ENCODE assay signal across 22 cellular contexts in the genomic region with DNA sequence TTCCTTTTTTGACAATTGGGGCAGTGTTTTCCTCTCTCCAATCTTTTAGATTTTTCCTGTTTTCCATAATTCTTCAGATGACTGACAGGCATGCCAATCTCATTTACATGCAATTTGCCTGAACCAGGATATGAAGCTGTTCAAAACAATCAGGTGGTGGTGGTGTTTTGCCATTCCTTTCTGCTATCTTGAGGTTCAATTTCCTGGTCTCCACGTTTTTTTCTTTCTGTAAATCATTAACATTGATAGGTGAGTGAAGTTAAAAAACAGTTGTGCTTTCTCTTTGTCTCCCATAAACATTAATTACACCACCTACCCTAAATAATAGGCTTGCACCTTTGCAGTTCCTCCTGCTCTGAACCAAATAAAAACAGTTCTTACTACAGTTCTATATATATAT. TPM values are rescaled to one million over a fixed set of nuclear protein-coding genes. Genes with fewer than 3 reads are reported as not detected.
DNase-seq lines count a peak whose midpoint lies in the region; ATAC-seq, FAIRE-seq and TF ChIP-seq lines count a peak whose summit lies in the region.
"Had no signal": no experiment of that assay in that cellular context is flagged by ENCODE, and none has a peak within 500 bp of the region (broad histone marks: within the 10 kb centered on the region; RNA-seq: fewer than 3 reads in every experiment).

No MANE protein-coding gene starts in this region.

- peaks cover 22% of the 10 kb centered on the region for H3K4me1 ChIP-seq in mucosa of descending colon (ENCODE audit: low read depth)

- no peak overlapping the region for H3K4me3 ChIP-seq in mucosa of descending colon
- H3K4me3 ChIP-seq: HAP-1 had no signal

- H3K9me3 ChIP-seq in mucosa of descending colon: no peaks in the 10 kb centered on the region
- H3K9me3 ChIP-seq: BE2C had no signal

- TF ChIP-seq CTCF in mucosa of descending colon (IDR thresholded peaks at IDR 0.05): no peak

- intact Hi-C loops in mucosa of descending colon (cut with DNase I, micrococcal nuclease): no loop called here

- peak; percentile 57 for ATAC-seq in mucosa of descending colon

- no peaks in the 10 kb centered on the region for H3K36me3 ChIP-seq in mucosa of descending colon (ENCODE audit: low read depth)
- H3K36me3 ChIP-seq: BE2C, HAP-1 had no signal

- peak; percentile 70 for FAIRE-seq in islet of Langerhans (lab: Jason Lieb, UNC)
- FAIRE-seq: G401.6, GM18507, HTR-8/SVneo had no signal

- DNase-seq in NCI-H1048 (lab: John Stamatoyannopoulos, UW) (peak; percentile 15), mucosa of descending colon (no peak), T-helper 2 cell (no peak), ecto neural progenitor cell (ENCODE audit: low spot score) (no peak), NCI-H1417 (lab: John Stamatoyannopoulos, UW) (no peak)
- DNase-seq in stimulated activated naive CD4-positive, alpha-beta T cell (lab: John Stamatoyannopoulos, UW): no peak
- DNase-seq: BE2C; CD4-positive, alpha-beta T cell; DND-41; NCI-H1436; NCI-H2029; NCI-H2171; NCI-H446 treated with DMSO at 0.1 percent for 48 hours; NK-92 treated with Interleukin-12 subunit alpha and Interleukin-12 subunit beta, amount 100 ng/mL, for 24 hours; SHP77 treated with DMSO at 0.1 percent for 48 hours had no signal

RNA-seq across cellular contexts. Expression of gene C2CD4A, which starts 49.1 kb away (rescaled TPM):
- total RNA-seq in mucosa of descending colon: 1 to 10 TPM in 1 of 3 donors, under 1 TPM in 2; 0.28 to 1.9 (median 0.29) TPM
- total RNA-seq: OCI-LY7, RPMI7951 had no signal

RNA-seq across cellular contexts. Expression of gene C2CD4B, which starts 49.2 kb away (rescaled TPM):
- total RNA-seq in mucosa of descending colon: 1 to 10 TPM; 1.5 to 3.7 (median 3.2) TPM
- total RNA-seq: OCI-LY7, RPMI7951 had no signal

RNA-seq across cellular contexts. Expression of gene VPS13C, which starts 55.6 kb away (rescaled TPM):
- 10 to 100 TPM; 51.0 to 76.1 (median 57.1) TPM for total RNA-seq in mucosa of descending colon
